In genomic region chr4:121370729-121371325, GRCh38 we compare ENCODE assay signal across 8 cellular contexts. TPM values are rescaled to one million over a fixed set of nuclear protein-coding genes. Genes with fewer than 3 reads are reported as not detected.
A peak's percentile ranks its signal among the peaks of the same experiment; 100 is the strongest.
DNase-seq lines count a peak whose midpoint lies in the region; ATAC-seq and TF ChIP-seq lines count a peak whose summit lies in the region.

No MANE protein-coding gene starts in this region.

- in situ Hi-C loops in SK-MEL-5 (cut with HindIII; ENCODE audit: low pct_unique_long_range_greater_than_20kb, low sequenced_read_pairs) = no loop called here

- no peaks in the 10 kb centered on the region for H3K9me3 Mint-ChIP-seq in mesothelial cell of epicardium

- ATAC-seq in HG03354 (IDR thresholded peaks at IDR 0.05; ENCODE audit: poor library complexity, severe bottlenecking, unreplicated experiment) (peak; percentile 61), GM21367 (IDR thresholded peaks at IDR 0.05; ENCODE audit: unreplicated experiment) (no peak), HG03039 (IDR thresholded peaks at IDR 0.05; ENCODE audit: unreplicated experiment) (no peak)

- no peak overlapping the region for H3K27ac Mint-ChIP-seq in mesothelial cell of epicardium

- TF ChIP-seq CTCF in mesothelial cell of epicardium (IDR thresholded peaks at IDR 0.05; ENCODE audit: unreplicated experiment) = peak; percentile 78

- H3K36me3 Mint-ChIP-seq in mesothelial cell of epicardium = no peaks in the 10 kb centered on the region

- peak; percentile 17 for DNase-seq in SKM-1 (lab: John Stamatoyannopoulos, UW; ENCODE audit: unreplicated experiment)
- DNase-seq in SKM-1 treated with dmso at 0.1 percent for 144 hours (lab: John Stamatoyannopoulos, UW; ENCODE audit: unreplicated experiment) = no peak
- peak; percentile 59 for DNase-seq in SK-MEL-5 (ENCODE audit: low read depth, low spot score)
- DNase-seq in dermis microvascular lymphatic vessel endothelial cell (ENCODE audit: low read depth in 2 of 2) = peak; percentile 29 to 55
- peak in 1 of 2 experiments; percentile 56 for DNase-seq in mesothelial cell of epicardium (ENCODE audit: low spot score in 2 of 2, unreplicated experiment in 2 of 2)

- H3K27me3 Mint-ChIP-seq in mesothelial cell of epicardium (ENCODE audit: low read depth) = peaks cover 40% of the 10 kb centered on the region

- H3K4me3 Mint-ChIP-seq in mesothelial cell of epicardium = no peak overlapping the region

- H3K4me1 Mint-ChIP-seq in mesothelial cell of epicardium = peaks cover 15% of the 10 kb centered on the region

RNA-seq across cellular contexts. Expression of gene QRFPR, which starts 10.0 kb away (rescaled TPM):
- total RNA-seq in SK-MEL-5 (2014; rRNA removed; shearing (Covaris generic)) = not detected in 2 replicates
- not detected in 2 replicates for polyA plus RNA-seq in SK-MEL-5 (2015; cell fraction: cytosol; rRNA removed)
- not detected in 2 replicates for polyA plus RNA-seq in SK-MEL-5 (2015; cell fraction: nucleus; rRNA removed)
- total RNA-seq in dermis microvascular lymphatic vessel endothelial cell = 0.13 and 0.90 TPM in 2 replicates
- not detected in 3 replicates for total RNA-seq in mesothelial cell of epicardium
